ENCODE assay signal across 23 cellular contexts in genomic region chr9:110712955-110713354, GRCh38. TPM values are rescaled to one million over a fixed set of nuclear protein-coding genes. Genes with fewer than 3 reads are reported as not detected.
"Had no signal": no experiment of that assay in that cellular context is flagged by ENCODE, and none has a peak within 500 bp of the region (broad histone marks: within the 10 kb centered on the region; RNA-seq: fewer than 3 reads in every experiment).

No MANE protein-coding gene starts in this region.

- H3K9ac ChIP-seq: parathyroid adenoma had no signal

- H3K27ac Mint-ChIP-seq: activated CD4-positive, alpha-beta memory T cell treated with anti-CD3 and anti-CD28 coated beads, Interleukin-2, amount 10 ng/mL, durations not matched to agents 7 days and 5 days; activated CD8-positive, alpha-beta memory T cell treated with anti-CD3 and anti-CD28 coated beads, Interleukin-2, amount 10 ng/mL, durations not matched to agents 7 days and 5 days; activated naive CD4-positive, alpha-beta T cell treated with anti-CD3 and anti-CD28 coated beads for 36 hours; immature natural killer cell; memory B cell; naive thymus-derived CD8-positive, alpha-beta T cell; T-cell had no signal

- H3K36me3 Mint-ChIP-seq: activated CD8-positive, alpha-beta memory T cell treated with anti-CD3 and anti-CD28 coated beads, Interleukin-2, amount 10 ng/mL, durations not matched to agents 7 days and 5 days; T-cell had no signal

- H3K4me3 ChIP-seq: coronary artery, gastroesophageal sphincter, heart left ventricle, sigmoid colon, thyroid gland had no signal

- H3K27ac ChIP-seq: brain microvascular endothelial cell, coronary artery, gastroesophageal sphincter, heart left ventricle, parathyroid adenoma, sigmoid colon, thyroid gland had no signal

- H3K79me2 ChIP-seq: parathyroid adenoma had no signal

- H3K4me1 ChIP-seq: gastroesophageal sphincter, heart left ventricle, parathyroid adenoma, sigmoid colon had no signal

- H3K27me3 Mint-ChIP-seq: activated CD4-positive, alpha-beta memory T cell treated with anti-CD3 and anti-CD28 coated beads, Interleukin-2, amount 10 ng/mL, durations not matched to agents 7 days and 5 days; activated CD8-positive, alpha-beta memory T cell treated with anti-CD3 and anti-CD28 coated beads, Interleukin-2, amount 10 ng/mL, durations not matched to agents 7 days and 5 days; central memory CD8-positive, alpha-beta T cell; T-cell had no signal

- H3K27me3 ChIP-seq: brain microvascular endothelial cell, sigmoid colon, thyroid gland had no signal

- H3K9me3 Mint-ChIP-seq: activated CD4-positive, alpha-beta memory T cell treated with anti-CD3 and anti-CD28 coated beads, Interleukin-2, amount 10 ng/mL, durations not matched to agents 7 days and 5 days; activated naive CD4-positive, alpha-beta T cell treated with anti-CD3 and anti-CD28 coated beads for 36 hours had no signal

- DNase-seq: activated CD4-positive, alpha-beta memory T cell treated with anti-CD3 and anti-CD28 coated beads, Interleukin-2, amount 10 ng/mL, durations not matched to agents 7 days and 5 days; activated CD4-positive, alpha-beta T cell treated with anti-CD3 and anti-CD28 coated beads for 48 hours; activated CD4-positive, CD25-positive, alpha-beta regulatory T cell; activated CD8-positive, alpha-beta memory T cell treated with anti-CD3 and anti-CD28 coated beads, Interleukin-2, amount 10 ng/mL, durations not matched to agents 7 days and 5 days; activated naive CD4-positive, alpha-beta T cell treated with anti-CD3 and anti-CD28 coated beads for 36 hours; anterior cingulate cortex; brain microvascular endothelial cell; heart left ventricle; immature natural killer cell; naive thymus-derived CD8-positive, alpha-beta T cell; sigmoid colon; stimulated activated CD4-positive, alpha-beta T cell treated with anti-CD3 and anti-CD28 coated beads, Interleukin-12 subunit alpha, Interleukin-12 subunit beta, amount 100 ng/mL, for 4 hours; stimulated activated CD4-positive, alpha-beta T cell treated with anti-CD3 and anti-CD28 coated beads, Interleukin-1b, Interleukin-23, amount 100 ng/mL, for 48 hours; stimulated activated CD8-positive, alpha-beta memory T cell treated with anti-CD3 and anti-CD28 coated beads, Interleukin-4, amount 100 ng/mL, for 48 hours; stimulated activated naive CD4-positive, alpha-beta T cell; T-cell; thyroid gland had no signal

- H3K9me3 ChIP-seq: gastroesophageal sphincter, sigmoid colon, thyroid gland had no signal

- H3K4me1 Mint-ChIP-seq: activated CD4-positive, alpha-beta memory T cell treated with anti-CD3 and anti-CD28 coated beads, Interleukin-2, amount 10 ng/mL, durations not matched to agents 7 days and 5 days; activated CD8-positive, alpha-beta memory T cell treated with anti-CD3 and anti-CD28 coated beads, Interleukin-2, amount 10 ng/mL, durations not matched to agents 7 days and 5 days; central memory CD8-positive, alpha-beta T cell; immature natural killer cell; memory B cell; naive thymus-derived CD8-positive, alpha-beta T cell; T-cell had no signal

- H3K36me3 ChIP-seq: brain microvascular endothelial cell, gastroesophageal sphincter, heart left ventricle, sigmoid colon, thyroid gland had no signal

- H3K4me3 Mint-ChIP-seq: activated CD4-positive, alpha-beta memory T cell treated with anti-CD3 and anti-CD28 coated beads, Interleukin-2, amount 10 ng/mL, durations not matched to agents 7 days and 5 days; activated CD8-positive, alpha-beta memory T cell treated with anti-CD3 and anti-CD28 coated beads, Interleukin-2, amount 10 ng/mL, durations not matched to agents 7 days and 5 days; activated naive CD4-positive, alpha-beta T cell treated with anti-CD3 and anti-CD28 coated beads for 36 hours; central memory CD8-positive, alpha-beta T cell; immature natural killer cell; memory B cell; naive thymus-derived CD8-positive, alpha-beta T cell; T-cell had no signal

- ATAC-seq: activated CD8-positive, alpha-beta memory T cell treated with anti-CD3 and anti-CD28 coated beads, Interleukin-2, amount 10 ng/mL, durations not matched to agents 7 days and 5 days; gastroesophageal sphincter; heart left ventricle; naive thymus-derived CD8-positive, alpha-beta T cell; T-cell had no signal

- H2AFZ ChIP-seq: parathyroid adenoma had no signal

RNA-seq across cellular contexts. Expression of gene MUSK, which starts 44.4 kb away (rescaled TPM):
- total RNA-seq: activated CD4-positive, alpha-beta memory T cell treated with anti-CD3 and anti-CD28 coated beads, Interleukin-2, amount 10 ng/mL, durations not matched to agents 7 days and 5 days; activated CD8-positive, alpha-beta memory T cell treated with anti-CD3 and anti-CD28 coated beads, Interleukin-2, amount 10 ng/mL, durations not matched to agents 7 days and 5 days; activated naive CD4-positive, alpha-beta T cell treated with anti-CD3 and anti-CD28 coated beads for 36 hours; naive thymus-derived CD8-positive, alpha-beta T cell; T-cell; ureter had no signal
- polyA plus RNA-seq: immature natural killer cell; naive thymus-derived CD8-positive, alpha-beta T cell had no signal
